In the genomic region with DNA sequence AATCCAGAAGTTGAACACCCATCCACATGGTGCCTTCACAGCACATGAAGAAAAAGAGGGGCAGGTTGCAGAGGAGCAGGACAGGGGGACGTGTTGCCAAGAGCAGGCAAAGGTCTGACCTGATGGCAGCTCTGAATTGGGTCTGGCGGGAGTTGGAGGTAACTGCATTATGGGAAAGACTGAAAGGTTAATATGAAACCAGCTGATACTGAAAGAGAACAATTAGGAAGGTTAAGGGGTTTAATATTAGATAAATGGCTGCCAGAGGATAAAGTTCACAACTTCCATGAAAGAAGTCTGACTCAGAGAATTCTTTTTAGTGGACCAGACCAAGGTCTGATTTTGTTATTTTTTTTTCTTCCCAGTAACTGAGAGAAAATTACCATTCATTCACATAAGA, we compare ENCODE assay signal across 1 cellular context.
TF ChIP-seq lines count a peak whose summit lies in the region.

No MANE protein-coding gene starts in this region.

TF ChIP-seq in liver, 16 proteins besides CTCF, POLR2A, EP300 and RAD21 (continued from another document):
- TF ChIP-seq, protein P1, sequence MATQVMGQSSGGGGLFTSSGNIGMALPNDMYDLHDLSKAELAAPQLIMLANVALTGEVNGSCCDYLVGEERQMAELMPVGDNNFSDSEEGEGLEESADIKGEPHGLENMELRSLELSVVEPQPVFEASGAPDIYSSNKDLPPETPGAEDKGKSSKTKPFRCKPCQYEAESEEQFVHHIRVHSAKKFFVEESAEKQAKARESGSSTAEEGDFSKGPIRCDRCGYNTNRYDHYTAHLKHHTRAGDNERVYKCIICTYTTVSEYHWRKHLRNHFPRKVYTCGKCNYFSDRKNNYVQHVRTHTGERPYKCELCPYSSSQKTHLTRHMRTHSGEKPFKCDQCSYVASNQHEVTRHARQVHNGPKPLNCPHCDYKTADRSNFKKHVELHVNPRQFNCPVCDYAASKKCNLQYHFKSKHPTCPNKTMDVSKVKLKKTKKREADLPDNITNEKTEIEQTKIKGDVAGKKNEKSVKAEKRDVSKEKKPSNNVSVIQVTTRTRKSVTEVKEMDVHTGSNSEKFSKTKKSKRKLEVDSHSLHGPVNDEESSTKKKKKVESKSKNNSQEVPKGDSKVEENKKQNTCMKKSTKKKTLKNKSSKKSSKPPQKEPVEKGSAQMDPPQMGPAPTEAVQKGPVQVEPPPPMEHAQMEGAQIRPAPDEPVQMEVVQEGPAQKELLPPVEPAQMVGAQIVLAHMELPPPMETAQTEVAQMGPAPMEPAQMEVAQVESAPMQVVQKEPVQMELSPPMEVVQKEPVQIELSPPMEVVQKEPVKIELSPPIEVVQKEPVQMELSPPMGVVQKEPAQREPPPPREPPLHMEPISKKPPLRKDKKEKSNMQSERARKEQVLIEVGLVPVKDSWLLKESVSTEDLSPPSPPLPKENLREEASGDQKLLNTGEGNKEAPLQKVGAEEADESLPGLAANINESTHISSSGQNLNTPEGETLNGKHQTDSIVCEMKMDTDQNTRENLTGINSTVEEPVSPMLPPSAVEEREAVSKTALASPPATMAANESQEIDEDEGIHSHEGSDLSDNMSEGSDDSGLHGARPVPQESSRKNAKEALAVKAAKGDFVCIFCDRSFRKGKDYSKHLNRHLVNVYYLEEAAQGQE (IDR thresholded peaks at IDR 0.05) = peak; percentile 72
TF ChIP-seq in liver: peak in this region for 13.
